Comparison of ENCODE assay signal across 19 cellular contexts in the genomic region with DNA sequence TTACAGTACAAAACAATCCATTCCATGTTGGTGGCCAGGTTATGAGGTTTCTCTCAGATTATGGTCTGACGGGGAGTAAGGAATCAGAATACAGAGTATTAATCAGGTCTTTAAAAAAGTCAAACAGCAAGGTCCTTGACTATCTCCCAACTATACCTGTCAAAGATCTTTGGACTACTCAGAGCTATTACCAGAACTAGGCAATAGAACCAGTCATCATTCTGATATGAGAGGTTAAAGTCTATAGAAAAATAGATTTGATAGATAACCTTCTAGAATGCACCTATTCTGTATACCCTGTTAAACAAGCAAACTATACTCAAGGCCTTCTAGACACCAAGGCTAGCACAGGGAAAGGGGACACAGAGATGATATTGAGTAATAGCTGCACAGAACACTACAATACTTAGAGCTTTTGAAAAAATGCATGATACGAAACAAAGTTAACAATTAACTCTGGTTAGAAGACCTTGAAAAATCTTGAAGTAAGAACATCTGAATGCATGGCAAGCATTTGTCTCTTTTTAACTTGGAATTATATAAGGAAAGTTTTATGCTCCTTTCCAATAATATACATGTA.
DNase-seq lines count a peak whose midpoint lies in the region; ATAC-seq, FAIRE-seq and TF ChIP-seq lines count a peak whose summit lies in the region.
"Had no signal": no experiment of that assay in that cellular context is flagged by ENCODE, and none has a peak within 500 bp of the region (broad histone marks: within the 10 kb centered on the region; RNA-seq: fewer than 3 reads in every experiment).

No MANE protein-coding gene starts in this region.

- no peak overlapping the region for H3K4me3 ChIP-seq in kidney (ENCODE audit: low read length in 2 of 2)
- no peak overlapping the region for H3K4me3 ChIP-seq in lower lobe of right lung
- H3K4me3 ChIP-seq in upper lobe of right lung: no peak overlapping the region

- H3K9me3 ChIP-seq in kidney (ENCODE audit: control insufficient read depth in 1 of 2, low read length in 2 of 2) (no peaks in the 10 kb centered on the region), lower lobe of right lung (no peaks in the 10 kb centered on the region), upper lobe of right lung (no peaks in the 10 kb centered on the region)

- no peak overlapping the region for H3K27ac ChIP-seq in kidney (ENCODE audit: low read depth in 2 of 2, low read length in 2 of 2)
- no peak overlapping the region for H3K27ac ChIP-seq in lower lobe of right lung
- H3K27ac ChIP-seq in upper lobe of right lung: no peak overlapping the region

- intact Hi-C loops in kidney (cut with DNase I) (no loop called here), lower lobe of right lung (cut with DNase I) (no loop called here), upper lobe of right lung (cut with DNase I) (no loop called here)

- FAIRE-seq in kidney (lab: Jason Lieb, UNC): peak; percentile 42
- FAIRE-seq: G401.6, GM12891, GM19239, H1, HTR-8/SVneo had no signal

- H3K36me3 ChIP-seq in kidney (ENCODE audit: control insufficient read depth in 1 of 2, insufficient read depth in 2 of 2, low read length in 2 of 2) (no peaks in the 10 kb centered on the region), lower lobe of right lung (no peaks in the 10 kb centered on the region), upper lobe of right lung (no peaks in the 10 kb centered on the region)

- H3K4me1 ChIP-seq in kidney (ENCODE audit: control insufficient read depth in 1 of 2, insufficient read depth in 1 of 2, low read depth in 1 of 2, low read length in 2 of 2): peaks cover 3 to 9% of the 10 kb centered on the region in 2 donors
- H3K4me1 ChIP-seq in lower lobe of right lung: peaks cover 12% of the 10 kb centered on the region
- peaks cover 7% of the 10 kb centered on the region for H3K4me1 ChIP-seq in upper lobe of right lung

- TF ChIP-seq CTCF in kidney (IDR thresholded peaks at IDR 0.05; ENCODE audit: borderline replicate concordance, extremely low read depth, insufficient read depth) (no peak), lower lobe of right lung (IDR thresholded peaks at IDR 0.05) (no peak), upper lobe of right lung (IDR thresholded peaks at IDR 0.05) (no peak), GM13977 (IDR thresholded peaks at IDR 0.05; ENCODE audit: extremely low read depth, insufficient read depth, missing control alignments) (no peak)

- in situ Hi-C loops in GM13977 (cut with MboI; ENCODE audit: low pct_unique_long_range_greater_than_20kb, low sequenced_read_pairs, unreplicated experiment): no loop called here

- ATAC-seq in left lobe of liver (peak; percentile 88), lower lobe of right lung (peak; percentile 45 to 61), upper lobe of right lung (peak; percentile 72), HG02798 (IDR thresholded peaks at IDR 0.05; ENCODE audit: poor library complexity, unreplicated experiment) (no peak)

- DNase-seq in kidney (no peak), left lobe of liver (ENCODE audit: low spot score) (no peak), lower lobe of right lung (no peak), upper lobe of right lung (no peak), SKM-1 treated with dmso at 0.1 percent for 144 hours (lab: John Stamatoyannopoulos, UW; ENCODE audit: unreplicated experiment) (no peak), GM13977 (ENCODE audit: low spot score) (no peak)
- DNase-seq: C1 segment of cervical spinal cord; CD4-positive, alpha-beta T cell; DMS153; DMS79 treated with DMSO at 0.1 percent for 48 hours; EL; HCEC 1CT; HFFc6 had no signal

- H3K27me3 ChIP-seq in lower lobe of right lung (ENCODE audit: low read depth): no peaks in the 10 kb centered on the region
- no peaks in the 10 kb centered on the region for H3K27me3 ChIP-seq in upper lobe of right lung

- H3K9ac ChIP-seq in kidney (ENCODE audit: low read length in 2 of 2): no peak overlapping the region
